Comparison of ENCODE assay signal across 10 cellular contexts in genomic region chr11:58592760-58593472, GRCh38.
DNase-seq lines count a peak whose midpoint lies in the region; ATAC-seq lines count a peak whose summit lies in the region.
"Had no signal": no experiment of that assay in that cellular context is flagged by ENCODE, and none has a peak within 500 bp of the region (broad histone marks: within the 10 kb centered on the region; RNA-seq: fewer than 3 reads in every experiment).

No MANE protein-coding gene starts in this region.

- DNase-seq in NCI-H2196 (lab: John Stamatoyannopoulos, UW; ENCODE audit: unreplicated experiment) (peak; percentile 33), NCI-H2196 treated with DMSO at 0.1 percent for 48 hours (lab: John Stamatoyannopoulos, UW; ENCODE audit: unreplicated experiment) (no peak), NCI-H1436 treated with DMSO at 0.1 percent for 48 hours (lab: John Stamatoyannopoulos, UW) (peak; percentile 59), hypothalamus (lab: John Stamatoyannopoulos, UW) (no peak), HuH-7 (ENCODE audit: low spot score) (no peak)
- DNase-seq in activated naive CD4-positive, alpha-beta T cell treated with anti-CD3 and anti-CD28 coated beads, Interleukin-2, amount 50 U/mL, for 16 hours, result peak; percentile 80
- DNase-seq in stimulated activated CD4-positive, alpha-beta T cell treated with anti-CD3 and anti-CD28 coated beads, Interleukin-12 subunit alpha, Interleukin-12 subunit beta, amount 100 ng/mL, for 4 hours, result peak; percentile 56
- DNase-seq: ACHN, PC-9 had no signal

- no peak for ATAC-seq in HG02571 (IDR thresholded peaks at IDR 0.05; ENCODE audit: unreplicated experiment)

Comparison
In these comparisons a context has a peak if more than half of its experiments do, and no peak if none do; other contexts are left out.
1. DNase-seq: peak in NCI-H2196 (single experiment), NCI-H1436 treated with DMSO at 0.1 percent for 48 hours (single experiment), activated naive CD4-positive, alpha-beta T cell treated with anti-CD3 and anti-CD28 coated beads, Interleukin-2, amount 50 U/mL, for 16 hours (single experiment) and stimulated activated CD4-positive, alpha-beta T cell treated with anti-CD3 and anti-CD28 coated beads, Interleukin-12 subunit alpha, Interleukin-12 subunit beta, amount 100 ng/mL, for 4 hours (single experiment); none in NCI-H2196 treated with DMSO at 0.1 percent for 48 hours (single experiment), hypothalamus (0 of 51) and HuH-7 (single experiment).